Comparison of ENCODE assay signal across 8 cellular contexts in the genomic region with DNA sequence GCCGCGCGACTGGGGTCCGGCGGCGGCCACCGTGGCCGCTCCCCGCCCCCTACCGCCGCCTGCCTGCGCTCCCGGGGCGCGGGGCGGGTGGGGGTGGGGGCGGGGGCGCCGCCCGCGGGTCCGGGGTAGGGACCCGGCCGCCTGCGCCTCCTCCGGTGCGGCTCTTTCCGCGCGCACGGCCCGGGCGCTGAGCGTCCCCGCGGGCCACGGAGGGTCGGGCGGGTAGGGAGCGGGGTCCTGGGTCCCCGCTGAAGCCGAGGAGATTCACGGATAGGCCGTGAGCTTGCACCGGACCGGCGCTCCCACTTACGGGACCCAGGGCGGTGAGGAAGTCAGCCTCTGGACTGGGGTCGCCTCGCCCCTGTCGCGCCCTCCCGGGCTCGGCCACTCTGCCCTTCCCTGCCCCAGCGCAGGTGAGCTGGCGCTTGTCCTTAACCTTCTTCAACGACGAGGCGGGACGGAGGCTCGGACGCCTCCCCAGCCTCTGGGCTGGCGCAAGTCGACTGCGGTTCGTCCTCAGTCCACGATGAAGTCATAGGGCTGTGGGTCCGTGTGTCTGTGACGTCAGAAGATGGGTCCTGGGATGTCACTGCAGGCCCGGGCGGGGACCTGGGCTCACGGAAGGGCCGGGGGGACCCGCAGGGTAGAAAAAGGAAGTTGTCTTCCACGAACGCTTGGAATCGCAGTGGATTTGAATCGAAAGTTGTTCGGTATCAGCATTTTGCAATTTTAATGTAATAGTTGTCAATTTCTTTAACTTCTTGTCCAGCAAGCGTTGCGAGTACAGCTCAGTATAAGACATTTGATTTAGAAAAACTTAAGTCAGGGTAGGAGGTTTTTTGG. TPM values are rescaled to one million over a fixed set of nuclear protein-coding genes. Genes with fewer than 3 reads are reported as not detected.
DNase-seq lines count a peak whose midpoint lies in the region; ATAC-seq and TF ChIP-seq lines count a peak whose summit lies in the region.

No MANE protein-coding gene starts in this region.

- CTCF ChIA-PET in AG04449 (lab: Yijun Ruan, JAX): interaction anchor here (0.9 to 7.6 kb wide), 12 partner anchors 11 to 1200 kb away, joined by 3 to 120 read pairs (median 7); no protein-coding TSS in a partner anchor

- POLR2A ChIA-PET in AG04449 (lab: Yijun Ruan, JAX): interaction anchor here (1.3 kb wide), 1 partner anchor 83 kb away, joined by 3 read pairs; no protein-coding TSS in a partner anchor

- DNase-seq in AG04449 (ENCODE audit: low read depth, low spot score): peak; percentile 19
- peak; percentile 57 for DNase-seq in NCI-H2196 (lab: John Stamatoyannopoulos, UW; ENCODE audit: unreplicated experiment)
- peak; percentile 63 for DNase-seq in activated CD4-positive, CD25-positive, alpha-beta regulatory T cell treated with anti-CD3 and anti-CD28 coated beads, Interleukin-2, amount 50 U/mL, for 72 hours
- DNase-seq in cerebellum (ENCODE audit: low spot score): peak; percentile 73
- peak; percentile 50 for DNase-seq in kidney glomerular epithelial cell (lab: John Stamatoyannopoulos, UW)
- DNase-seq in stimulated activated CD4-positive, alpha-beta T cell treated with anti-CD3 and anti-CD28 coated beads, Interleukin-15, amount 100 ng/mL, for 1 hour (ENCODE audit: low read depth in 1 of 2, low spot score in 1 of 2): peak; percentile 10 to 14

- TF ChIP-seq CTCF in AG04449 (IDR thresholded peaks at IDR 0.05; ENCODE audit: insufficient read depth, low read length, missing control alignments): no peak

- H3K4me3 ChIP-seq in AG04449 (ENCODE audit: low read depth, low read length): peak overlapping the region; percentile 95

- ATAC-seq in GM18519 (IDR thresholded peaks at IDR 0.05; ENCODE audit: low FRiP score, unreplicated experiment) (peak; percentile 30), HG03060 (IDR thresholded peaks at IDR 0.05; ENCODE audit: low read depth, unreplicated experiment) (peak; percentile 20)

RNA-seq across cellular contexts. Expression of gene FBXO34, which starts 0.6 kb away (rescaled TPM):
- total RNA-seq in cerebellum: 29.5 TPM

Comparison
In these comparisons a context has a peak if more than half of its experiments do, and no peak if none do; other contexts are left out.
1. Peak in every context shown above with its lines: DNase-seq, ATAC-seq and H3K4me3 ChIP-seq.
2. DNase-seq: peak in every context shown above with its lines; median percentile 73 in cerebellum; 63 in activated CD4-positive, CD25-positive, alpha-beta regulatory T cell treated with anti-CD3 and anti-CD28 coated beads, Interleukin-2, amount 50 U/mL, for 72 hours; 57 in NCI-H2196; 50 in kidney glomerular epithelial cell; 19 in AG04449; 12 in stimulated activated CD4-positive, alpha-beta T cell treated with anti-CD3 and anti-CD28 coated beads, Interleukin-15, amount 100 ng/mL, for 1 hour.